ENCODE assay signal across 25 cellular contexts in the genomic region with DNA sequence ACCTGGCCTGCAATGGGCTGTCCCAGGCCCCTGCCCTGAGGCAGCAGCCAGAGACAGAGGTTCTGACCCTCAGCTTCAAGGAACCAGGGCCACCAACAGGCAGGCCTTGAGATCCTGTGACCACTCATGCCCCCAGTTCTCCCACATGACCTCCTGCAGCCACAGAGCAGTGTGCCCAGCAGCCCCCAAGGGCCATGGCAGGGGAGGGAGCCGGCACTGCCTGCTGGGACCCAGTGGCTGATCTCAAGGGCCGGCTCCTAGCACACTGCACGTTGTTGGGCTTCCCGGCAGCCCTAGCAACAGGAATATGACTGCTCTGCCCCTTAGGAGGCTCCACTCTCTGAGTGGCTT. TPM values are rescaled to one million over a fixed set of nuclear protein-coding genes. Genes with fewer than 3 reads are reported as not detected.
DNase-seq lines count a peak whose midpoint lies in the region; ATAC-seq and TF ChIP-seq lines count a peak whose summit lies in the region.
"Had no signal": no experiment of that assay in that cellular context is flagged by ENCODE, and none has a peak within 500 bp of the region (broad histone marks: within the 10 kb centered on the region; RNA-seq: fewer than 3 reads in every experiment).

No MANE protein-coding gene starts in this region.

- H3K36me3 Mint-ChIP-seq in effector memory CD8-positive, alpha-beta T cell (ENCODE audit: insufficient read depth) = peaks cover 59% of the 10 kb centered on the region

- no peak overlapping the region for H3K4me2 ChIP-seq in PC-3 (ENCODE audit: low read length)

- H3K9me3 Mint-ChIP-seq in effector memory CD8-positive, alpha-beta T cell = no peaks in the 10 kb centered on the region
- H3K9me3 Mint-ChIP-seq: dendritic cell treated with granulocyte-macrophage colony-stimulating factor and Interleukin-4, amounts not matched to agents 40 ng/mL and 50 ng/mL, for 4 days; mesothelial cell of epicardium; T-helper 1 cell treated with Interleukin-12 subunit alpha and Interleukin-12 subunit beta and Interleukin-4 antibody, amounts not matched to agents 30 μg/mL and 1 μg/mL, for 36 hours had no signal

- DNase-seq in left ventricle myocardium inferior (no peak), right atrium auricular region (ENCODE audit: low spot score) (no peak), uterus (no peak), PC-3 (no peak), SKM-1 (lab: John Stamatoyannopoulos, UW; ENCODE audit: unreplicated experiment) (no peak)
- no peak for DNase-seq in effector memory CD8-positive, alpha-beta T cell
- no peak for DNase-seq in activated CD4-positive, alpha-beta T cell treated with anti-CD3 and anti-CD28 coated beads, Interleukin-2, amount 50 U/mL, for 4 hours
- DNase-seq: activated naive CD4-positive, alpha-beta T cell; activated T-cell treated with anti-CD3 and anti-CD28 coated beads, Interleukin-2, amount 50 U/mL, for 48 hours; Kasumi-1; left lung; NCI-H1092; NCI-H1930; NCI-H2227 treated with DMSO at 0.1 percent for 48 hours; NCI-H69; RPMI8226; stimulated activated CD4-positive, alpha-beta T cell treated with anti-CD3 and anti-CD28 coated beads, Interleukin-1b, Interleukin-23, amount 100 ng/mL, for 48 hours had no signal

- H3K4me1 ChIP-seq in left ventricle myocardium inferior = peaks cover 47% of the 10 kb centered on the region
- H3K4me1 ChIP-seq in right atrium auricular region = peaks cover 0 to 29% of the 10 kb centered on the region in 2 donors
- peaks cover 3 to 5% of the 10 kb centered on the region in 2 donors for H3K4me1 ChIP-seq in muscle layer of duodenum (ENCODE audit: control insufficient read depth in 1 of 2, insufficient read depth in 2 of 2, low read length in 2 of 2)
- H3K4me1 ChIP-seq in uterus = no peaks in the 10 kb centered on the region
- peaks cover under 1% of the 10 kb centered on the region; the same call in 1 of the 2 replicates for H3K4me1 ChIP-seq in PC-3 (ENCODE audit: insufficient read depth, low read length)

- POLR2A ChIA-PET in PC-3 (lab: Charles Lee; ENCODE audit: unreplicated experiment) = no interaction called here

- ATAC-seq in effector memory CD8-positive, alpha-beta T cell (replicated peaks) = no peak
- ATAC-seq in PC-3 = no peak

- no peaks in the 10 kb centered on the region for H4K20me1 ChIP-seq in PC-3 (ENCODE audit: low read length)

- H3K36me3 ChIP-seq in left ventricle myocardium inferior = no peaks in the 10 kb centered on the region
- no peaks in the 10 kb centered on the region for H3K36me3 ChIP-seq in right atrium auricular region
- H3K36me3 ChIP-seq in muscle layer of duodenum (ENCODE audit: control insufficient read depth in 1 of 2, insufficient read depth in 2 of 2, low read length in 2 of 2) = peaks cover 0 to 13% of the 10 kb centered on the region in 2 donors
- no peaks in the 10 kb centered on the region for H3K36me3 ChIP-seq in uterus
- H3K36me3 ChIP-seq in PC-3 (ENCODE audit: low read depth, low read length) = no peaks in the 10 kb centered on the region
- H3K36me3 ChIP-seq: cardiac muscle cell had no signal

- H3K4me3 ChIP-seq in left ventricle myocardium inferior (no peak overlapping the region), right atrium auricular region (no peak overlapping the region), muscle layer of duodenum (ENCODE audit: low read depth in 1 of 2, low read length in 2 of 2) (no peak overlapping the region), uterus (no peak overlapping the region), PC-3 (ENCODE audit: low read length) (no peak overlapping the region)
- H3K4me3 ChIP-seq: cardiac muscle cell, left lung had no signal

- no peaks in the 10 kb centered on the region for H3F3A ChIP-seq in PC-3 (ENCODE audit: low read length, unreplicated experiment)

- CTCF ChIA-PET in PC-3 (lab: Charles Lee) = no interaction called here

- H3K27ac ChIP-seq in left ventricle myocardium inferior (replicated peaks) (peak overlapping the region; percentile 42), right atrium auricular region (no peak overlapping the region), muscle layer of duodenum (ENCODE audit: low read length) (peak overlapping the region; percentile 16), uterus (peak overlapping the region; percentile 17 to 27), PC-3 (ENCODE audit: low read length) (no peak overlapping the region)
- H3K27ac ChIP-seq: cardiac muscle cell had no signal

- TF ChIP-seq CTCF in left ventricle myocardium inferior (IDR thresholded peaks at IDR 0.05; ENCODE audit: borderline replicate concordance) = no peak
- no peak for TF ChIP-seq CTCF in right atrium auricular region (IDR thresholded peaks at IDR 0.05)
- no peak for TF ChIP-seq CTCF in uterus (IDR thresholded peaks at IDR 0.05)
- TF ChIP-seq CTCF in PC-3 (conservative IDR thresholded peaks at IDR 0.05; ENCODE audit: low read depth, low read length) = no peak

- no TSS peak for BruUV-seq in PC-3 (replicated peaks; lab: Mats Ljungman, UMichigan)

- H3K27me3 Mint-ChIP-seq in effector memory CD8-positive, alpha-beta T cell = no peaks in the 10 kb centered on the region
- H3K27me3 Mint-ChIP-seq: B cell had no signal

- H3K27me3 ChIP-seq in left ventricle myocardium inferior (ENCODE audit: low read depth) (peaks cover 3% of the 10 kb centered on the region), right atrium auricular region (no peaks in the 10 kb centered on the region), muscle layer of duodenum (ENCODE audit: low read depth, low read length) (no peaks in the 10 kb centered on the region), uterus (no peaks in the 10 kb centered on the region), PC-3 (ENCODE audit: low read length) (no peaks in the 10 kb centered on the region)
- H3K27me3 ChIP-seq: cardiac muscle cell, left lung had no signal

- H3K27ac Mint-ChIP-seq in effector memory CD8-positive, alpha-beta T cell = peak overlapping the region; percentile 52 to 57
- H3K27ac Mint-ChIP-seq: B cell; dendritic cell treated with granulocyte-macrophage colony-stimulating factor and Interleukin-4, amounts not matched to agents 40 ng/mL and 50 ng/mL, for 4 days; mesothelial cell of epicardium; T-helper 1 cell treated with Interleukin-12 subunit alpha and Interleukin-12 subunit beta and Interleukin-4 antibody, amounts not matched to agents 30 μg/mL and 1 μg/mL, for 36 hours had no signal

- H3K9me2 ChIP-seq in PC-3 (replicated peaks; ENCODE audit: low read length) = no peaks in the 10 kb centered on the region

- intact Hi-C loops in left ventricle myocardium inferior (cut with micrococcal nuclease) = no loop called here
- intact Hi-C loops in uterus (cut with DNase I; ENCODE audit: low total_unique reads) = no loop called here
- intact Hi-C loops in PC-3 (cut with micrococcal nuclease) = no loop called here

- TF ChIP-seq POLR2A in uterus (IDR thresholded peaks at IDR 0.05) = no peak

- H3K4me1 Mint-ChIP-seq in effector memory CD8-positive, alpha-beta T cell (ENCODE audit: low read depth in 2 of 2) = peaks cover 6 to 23% of the 10 kb centered on the region in 2 donors

- H3K4me3 Mint-ChIP-seq in effector memory CD8-positive, alpha-beta T cell = no peak overlapping the region
- H3K4me3 Mint-ChIP-seq: B cell; dendritic cell treated with granulocyte-macrophage colony-stimulating factor and Interleukin-4, amounts not matched to agents 40 ng/mL and 50 ng/mL, for 4 days; mesothelial cell of epicardium; T-helper 1 cell treated with Interleukin-12 subunit alpha and Interleukin-12 subunit beta and Interleukin-4 antibody, amounts not matched to agents 30 μg/mL and 1 μg/mL, for 36 hours had no signal

- H3K9me3 ChIP-seq in left ventricle myocardium inferior (replicated peaks) (no peaks in the 10 kb centered on the region), right atrium auricular region (no peaks in the 10 kb centered on the region), muscle layer of duodenum (ENCODE audit: control insufficient read depth in 1 of 2, low read length in 2 of 2) (no peaks in the 10 kb centered on the region), uterus (no peaks in the 10 kb centered on the region), PC-3 (ENCODE audit: low read length) (no peaks in the 10 kb centered on the region)
- H3K9me3 ChIP-seq: left lung had no signal

- no peaks in the 10 kb centered on the region for H3K79me2 ChIP-seq in PC-3 (ENCODE audit: low read length)

- no peak overlapping the region for H3K9ac ChIP-seq in PC-3 (ENCODE audit: low read length)

- no peak overlapping the region for H2AFZ ChIP-seq in PC-3 (ENCODE audit: low read length)

RNA-seq across cellular contexts. Expression of a gene that starts 14.8 kb away (rescaled TPM):
- not detected for total RNA-seq in left ventricle myocardium inferior
- not detected for total RNA-seq in right atrium auricular region
- total RNA-seq in uterus = 10 to 100 TPM in 1 of 4 donors, 1 to 10 TPM in 2, under 1 TPM in 1; 0.88 to 26.6 (median 1.5) TPM
- total RNA-seq in PC-3 (2014; rRNA removed) = 1.6 and 5.4 TPM in 2 replicates
- total RNA-seq: A673, fibroblast of villous mesenchyme had no signal

Comparison
In these comparisons a context has a peak if more than half of its experiments do, and no peak if none do; other contexts are left out.
1. H3K27ac ChIP-seq: peak in left ventricle myocardium inferior (single experiment), muscle layer of duodenum (single experiment) and uterus (2 of 2); none in right atrium auricular region (0 of 2) and PC-3 (single experiment).